Comparison of ENCODE assay signal across 1 cellular context in genomic region chr13:19606152-19606551, GRCh38.
TF ChIP-seq lines count a peak whose summit lies in the region.

No MANE protein-coding gene starts in this region.

TF ChIP-seq in HCT116, 20 proteins besides CTCF, POLR2A, EP300 and RAD21 (continued from another document):
- TF ChIP-seq POLR2AphosphoS5 (IDR thresholded peaks at IDR 0.05; ENCODE audit: low read depth, low read length) = no peak
